2 cellular contexts compared by ENCODE assay signal in the genomic region with DNA sequence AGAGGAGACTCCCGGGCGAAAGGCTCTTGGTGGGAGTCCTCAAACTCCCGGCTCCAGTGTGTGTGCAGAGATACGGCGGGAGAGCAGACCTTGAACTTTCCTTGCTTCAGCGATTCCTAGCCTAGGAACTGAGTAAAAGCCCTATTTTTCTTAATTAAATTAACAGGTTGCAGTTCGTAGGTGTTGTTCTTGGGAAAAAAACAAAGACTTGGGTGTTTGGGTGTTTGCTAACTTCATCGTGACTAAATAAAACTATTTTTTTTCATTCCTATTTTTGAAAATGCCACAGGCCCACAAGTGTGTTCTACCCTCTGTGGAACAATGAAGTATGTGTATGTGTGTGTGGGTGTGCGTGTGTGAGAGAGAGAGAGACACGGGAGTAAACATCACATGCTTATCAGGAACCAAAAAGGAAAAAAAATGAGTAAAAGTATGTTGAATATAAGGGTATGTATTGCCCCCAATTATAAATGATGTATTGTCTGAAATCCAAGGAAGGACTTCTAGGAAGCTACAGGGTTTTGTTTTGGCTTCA.
A peak's percentile ranks its signal among the peaks of the same experiment; 100 is the strongest.
TF ChIP-seq lines count a peak whose summit lies in the region.

No MANE protein-coding gene starts in this region.

TF ChIP-seq in GM23338, 12 proteins besides CTCF, POLR2A, EP300 and RAD21 (continued from another document):
- TF ChIP-seq CREB1 (CRISPR knock-in tag; IDR thresholded peaks at IDR 0.05; ENCODE audit: low read depth): no peak
TF ChIP-seq in GM23338: peak in this region for 0.

TF ChIP-seq in HepG2, 621 proteins besides CTCF, POLR2A, EP300 and RAD21 (continued from another document and continues in another):
- TF ChIP-seq, protein P1, sequence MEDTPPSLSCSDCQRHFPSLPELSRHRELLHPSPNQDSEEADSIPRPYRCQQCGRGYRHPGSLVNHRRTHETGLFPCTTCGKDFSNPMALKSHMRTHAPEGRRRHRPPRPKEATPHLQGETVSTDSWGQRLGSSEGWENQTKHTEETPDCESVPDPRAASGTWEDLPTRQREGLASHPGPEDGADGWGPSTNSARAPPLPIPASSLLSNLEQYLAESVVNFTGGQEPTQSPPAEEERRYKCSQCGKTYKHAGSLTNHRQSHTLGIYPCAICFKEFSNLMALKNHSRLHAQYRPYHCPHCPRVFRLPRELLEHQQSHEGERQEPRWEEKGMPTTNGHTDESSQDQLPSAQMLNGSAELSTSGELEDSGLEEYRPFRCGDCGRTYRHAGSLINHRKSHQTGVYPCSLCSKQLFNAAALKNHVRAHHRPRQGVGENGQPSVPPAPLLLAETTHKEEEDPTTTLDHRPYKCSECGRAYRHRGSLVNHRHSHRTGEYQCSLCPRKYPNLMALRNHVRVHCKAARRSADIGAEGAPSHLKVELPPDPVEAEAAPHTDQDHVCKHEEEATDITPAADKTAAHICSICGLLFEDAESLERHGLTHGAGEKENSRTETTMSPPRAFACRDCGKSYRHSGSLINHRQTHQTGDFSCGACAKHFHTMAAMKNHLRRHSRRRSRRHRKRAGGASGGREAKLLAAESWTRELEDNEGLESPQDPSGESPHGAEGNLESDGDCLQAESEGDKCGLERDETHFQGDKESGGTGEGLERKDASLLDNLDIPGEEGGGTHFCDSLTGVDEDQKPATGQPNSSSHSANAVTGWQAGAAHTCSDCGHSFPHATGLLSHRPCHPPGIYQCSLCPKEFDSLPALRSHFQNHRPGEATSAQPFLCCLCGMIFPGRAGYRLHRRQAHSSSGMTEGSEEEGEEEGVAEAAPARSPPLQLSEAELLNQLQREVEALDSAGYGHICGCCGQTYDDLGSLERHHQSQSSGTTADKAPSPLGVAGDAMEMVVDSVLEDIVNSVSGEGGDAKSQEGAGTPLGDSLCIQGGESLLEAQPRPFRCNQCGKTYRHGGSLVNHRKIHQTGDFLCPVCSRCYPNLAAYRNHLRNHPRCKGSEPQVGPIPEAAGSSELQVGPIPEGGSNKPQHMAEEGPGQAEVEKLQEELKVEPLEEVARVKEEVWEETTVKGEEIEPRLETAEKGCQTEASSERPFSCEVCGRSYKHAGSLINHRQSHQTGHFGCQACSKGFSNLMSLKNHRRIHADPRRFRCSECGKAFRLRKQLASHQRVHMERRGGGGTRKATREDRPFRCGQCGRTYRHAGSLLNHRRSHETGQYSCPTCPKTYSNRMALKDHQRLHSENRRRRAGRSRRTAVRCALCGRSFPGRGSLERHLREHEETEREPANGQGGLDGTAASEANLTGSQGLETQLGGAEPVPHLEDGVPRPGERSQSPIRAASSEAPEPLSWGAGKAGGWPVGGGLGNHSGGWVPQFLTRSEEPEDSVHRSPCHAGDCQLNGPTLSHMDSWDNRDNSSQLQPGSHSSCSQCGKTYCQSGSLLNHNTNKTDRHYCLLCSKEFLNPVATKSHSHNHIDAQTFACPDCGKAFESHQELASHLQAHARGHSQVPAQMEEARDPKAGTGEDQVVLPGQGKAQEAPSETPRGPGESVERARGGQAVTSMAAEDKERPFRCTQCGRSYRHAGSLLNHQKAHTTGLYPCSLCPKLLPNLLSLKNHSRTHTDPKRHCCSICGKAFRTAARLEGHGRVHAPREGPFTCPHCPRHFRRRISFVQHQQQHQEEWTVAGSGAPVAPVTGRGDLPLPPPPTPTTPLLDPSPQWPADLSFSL (CRISPR knock-in tag; IDR thresholded peaks at IDR 0.05): peak; percentile 26; the same call in 1 of the 2 replicates
- TF ChIP-seq RARA (CRISPR knock-in tag; IDR thresholded peaks at IDR 0.05): 0 out of 2 replicates have a peak, but pooled peaks have one; percentile 2
- TF ChIP-seq PPARG (CRISPR knock-in tag; conservative IDR thresholded peaks at IDR 0.05): no peak
- TF ChIP-seq ATAD3A (CRISPR knock-in tag; IDR thresholded peaks at IDR 0.05): no peak
- TF ChIP-seq, protein P2, sequence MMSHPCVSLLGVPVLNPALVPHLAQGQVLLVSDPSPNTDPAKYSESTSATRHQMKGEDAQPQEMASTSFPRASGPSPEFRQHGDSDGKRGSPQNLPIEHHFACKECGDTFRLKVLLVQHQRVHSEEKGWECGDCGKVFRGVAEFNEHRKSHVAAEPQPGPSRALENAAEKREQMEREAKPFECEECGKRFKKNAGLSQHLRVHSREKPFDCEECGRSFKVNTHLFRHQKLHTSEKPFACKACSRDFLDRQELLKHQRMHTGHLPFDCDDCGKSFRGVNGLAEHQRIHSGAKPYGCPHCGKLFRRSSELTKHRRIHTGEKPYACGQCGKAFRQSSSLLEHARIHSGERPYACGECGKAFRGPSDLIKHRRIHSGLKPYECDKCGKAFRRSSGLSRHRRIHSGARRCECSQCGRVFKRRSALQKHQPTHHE (CRISPR knock-in tag; IDR thresholded peaks at IDR 0.05; ENCODE audit: borderline replicate concordance): no peak
- TF ChIP-seq ARID2 (CRISPR knock-in tag; IDR thresholded peaks at IDR 0.05; ENCODE audit: borderline replicate concordance): 0 out of 2 replicates have a peak, but pooled peaks have one; percentile 9
- TF ChIP-seq, protein P3, sequence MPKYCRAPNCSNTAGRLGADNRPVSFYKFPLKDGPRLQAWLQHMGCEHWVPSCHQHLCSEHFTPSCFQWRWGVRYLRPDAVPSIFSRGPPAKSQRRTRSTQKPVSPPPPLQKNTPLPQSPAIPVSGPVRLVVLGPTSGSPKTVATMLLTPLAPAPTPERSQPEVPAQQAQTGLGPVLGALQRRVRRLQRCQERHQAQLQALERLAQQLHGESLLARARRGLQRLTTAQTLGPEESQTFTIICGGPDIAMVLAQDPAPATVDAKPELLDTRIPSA (CRISPR knock-in tag; IDR thresholded peaks at IDR 0.05; ENCODE audit: borderline replicate concordance): 0 out of 2 replicates have a peak, but pooled peaks have one; percentile 23
- TF ChIP-seq STAT5B (CRISPR knock-in tag; IDR thresholded peaks at IDR 0.05): no peak
- TF ChIP-seq, protein P4, sequence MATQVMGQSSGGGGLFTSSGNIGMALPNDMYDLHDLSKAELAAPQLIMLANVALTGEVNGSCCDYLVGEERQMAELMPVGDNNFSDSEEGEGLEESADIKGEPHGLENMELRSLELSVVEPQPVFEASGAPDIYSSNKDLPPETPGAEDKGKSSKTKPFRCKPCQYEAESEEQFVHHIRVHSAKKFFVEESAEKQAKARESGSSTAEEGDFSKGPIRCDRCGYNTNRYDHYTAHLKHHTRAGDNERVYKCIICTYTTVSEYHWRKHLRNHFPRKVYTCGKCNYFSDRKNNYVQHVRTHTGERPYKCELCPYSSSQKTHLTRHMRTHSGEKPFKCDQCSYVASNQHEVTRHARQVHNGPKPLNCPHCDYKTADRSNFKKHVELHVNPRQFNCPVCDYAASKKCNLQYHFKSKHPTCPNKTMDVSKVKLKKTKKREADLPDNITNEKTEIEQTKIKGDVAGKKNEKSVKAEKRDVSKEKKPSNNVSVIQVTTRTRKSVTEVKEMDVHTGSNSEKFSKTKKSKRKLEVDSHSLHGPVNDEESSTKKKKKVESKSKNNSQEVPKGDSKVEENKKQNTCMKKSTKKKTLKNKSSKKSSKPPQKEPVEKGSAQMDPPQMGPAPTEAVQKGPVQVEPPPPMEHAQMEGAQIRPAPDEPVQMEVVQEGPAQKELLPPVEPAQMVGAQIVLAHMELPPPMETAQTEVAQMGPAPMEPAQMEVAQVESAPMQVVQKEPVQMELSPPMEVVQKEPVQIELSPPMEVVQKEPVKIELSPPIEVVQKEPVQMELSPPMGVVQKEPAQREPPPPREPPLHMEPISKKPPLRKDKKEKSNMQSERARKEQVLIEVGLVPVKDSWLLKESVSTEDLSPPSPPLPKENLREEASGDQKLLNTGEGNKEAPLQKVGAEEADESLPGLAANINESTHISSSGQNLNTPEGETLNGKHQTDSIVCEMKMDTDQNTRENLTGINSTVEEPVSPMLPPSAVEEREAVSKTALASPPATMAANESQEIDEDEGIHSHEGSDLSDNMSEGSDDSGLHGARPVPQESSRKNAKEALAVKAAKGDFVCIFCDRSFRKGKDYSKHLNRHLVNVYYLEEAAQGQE (IDR thresholded peaks at IDR 0.05; ENCODE audit: borderline replicate concordance in 1 of 2, low read depth in 1 of 2, low read length in 2 of 2): 0 out of 4 replicates have a peak, but pooled peaks of 1 of the 2 experiments have one; percentile 3
- TF ChIP-seq, protein P5, sequence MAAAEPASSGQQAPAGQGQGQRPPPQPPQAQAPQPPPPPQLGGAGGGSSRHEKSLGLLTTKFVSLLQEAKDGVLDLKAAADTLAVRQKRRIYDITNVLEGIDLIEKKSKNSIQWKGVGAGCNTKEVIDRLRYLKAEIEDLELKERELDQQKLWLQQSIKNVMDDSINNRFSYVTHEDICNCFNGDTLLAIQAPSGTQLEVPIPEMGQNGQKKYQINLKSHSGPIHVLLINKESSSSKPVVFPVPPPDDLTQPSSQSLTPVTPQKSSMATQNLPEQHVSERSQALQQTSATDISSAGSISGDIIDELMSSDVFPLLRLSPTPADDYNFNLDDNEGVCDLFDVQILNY (CRISPR knock-in tag; conservative IDR thresholded peaks at IDR 0.05): no peak
- TF ChIP-seq, protein P6, sequence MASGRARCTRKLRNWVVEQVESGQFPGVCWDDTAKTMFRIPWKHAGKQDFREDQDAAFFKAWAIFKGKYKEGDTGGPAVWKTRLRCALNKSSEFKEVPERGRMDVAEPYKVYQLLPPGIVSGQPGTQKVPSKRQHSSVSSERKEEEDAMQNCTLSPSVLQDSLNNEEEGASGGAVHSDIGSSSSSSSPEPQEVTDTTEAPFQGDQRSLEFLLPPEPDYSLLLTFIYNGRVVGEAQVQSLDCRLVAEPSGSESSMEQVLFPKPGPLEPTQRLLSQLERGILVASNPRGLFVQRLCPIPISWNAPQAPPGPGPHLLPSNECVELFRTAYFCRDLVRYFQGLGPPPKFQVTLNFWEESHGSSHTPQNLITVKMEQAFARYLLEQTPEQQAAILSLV (CRISPR knock-in tag; IDR thresholded peaks at IDR 0.05; ENCODE audit: borderline replicate concordance): no peak
- 0 out of 2 replicates have a peak, but pooled peaks have one; percentile 10 for TF ChIP-seq KMT2A (CRISPR knock-in tag; IDR thresholded peaks at IDR 0.05)
- 0 out of 2 replicates have a peak, but pooled peaks have one; percentile 47 for TF ChIP-seq SSRP1 (CRISPR knock-in tag; IDR thresholded peaks at IDR 0.05)
- TF ChIP-seq, protein P7, sequence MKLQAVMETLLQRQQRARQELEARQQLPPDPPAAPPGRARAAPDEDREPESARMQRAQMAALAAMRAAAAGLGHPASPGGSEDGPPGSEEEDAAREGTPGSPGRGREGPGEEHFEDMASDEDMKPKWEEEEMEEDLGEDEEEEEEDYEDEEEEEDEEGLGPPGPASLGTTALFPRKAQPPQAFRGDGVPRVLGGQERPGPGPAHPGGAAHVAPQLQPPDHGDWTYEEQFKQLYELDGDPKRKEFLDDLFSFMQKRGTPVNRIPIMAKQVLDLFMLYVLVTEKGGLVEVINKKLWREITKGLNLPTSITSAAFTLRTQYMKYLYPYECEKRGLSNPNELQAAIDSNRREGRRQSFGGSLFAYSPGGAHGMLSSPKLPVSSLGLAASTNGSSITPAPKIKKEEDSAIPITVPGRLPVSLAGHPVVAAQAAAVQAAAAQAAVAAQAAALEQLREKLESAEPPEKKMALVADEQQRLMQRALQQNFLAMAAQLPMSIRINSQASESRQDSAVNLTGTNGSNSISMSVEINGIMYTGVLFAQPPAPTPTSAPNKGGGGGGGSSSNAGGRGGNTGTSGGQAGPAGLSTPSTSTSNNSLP (IDR thresholded peaks at IDR 0.05; ENCODE audit: low read depth, low read length): no peak
- no peak for TF ChIP-seq FOXJ3 (CRISPR knock-in tag; IDR thresholded peaks at IDR 0.05; ENCODE audit: borderline replicate concordance)
- no peak for TF ChIP-seq GFI1 (CRISPR knock-in tag; IDR thresholded peaks at IDR 0.05; ENCODE audit: borderline replicate concordance)
- TF ChIP-seq FOXP1 (IDR thresholded peaks at IDR 0.05): 0 out of 2 replicates have a peak, but pooled peaks have one; percentile 14
- no peak for TF ChIP-seq FOXP1 (CRISPR knock-in tag; IDR thresholded peaks at IDR 0.05)
- 0 out of 2 replicates have a peak, but pooled peaks have one; percentile 15 for TF ChIP-seq ETV5 (CRISPR knock-in tag; IDR thresholded peaks at IDR 0.05; ENCODE audit: borderline replicate concordance)
- TF ChIP-seq, protein P8, sequence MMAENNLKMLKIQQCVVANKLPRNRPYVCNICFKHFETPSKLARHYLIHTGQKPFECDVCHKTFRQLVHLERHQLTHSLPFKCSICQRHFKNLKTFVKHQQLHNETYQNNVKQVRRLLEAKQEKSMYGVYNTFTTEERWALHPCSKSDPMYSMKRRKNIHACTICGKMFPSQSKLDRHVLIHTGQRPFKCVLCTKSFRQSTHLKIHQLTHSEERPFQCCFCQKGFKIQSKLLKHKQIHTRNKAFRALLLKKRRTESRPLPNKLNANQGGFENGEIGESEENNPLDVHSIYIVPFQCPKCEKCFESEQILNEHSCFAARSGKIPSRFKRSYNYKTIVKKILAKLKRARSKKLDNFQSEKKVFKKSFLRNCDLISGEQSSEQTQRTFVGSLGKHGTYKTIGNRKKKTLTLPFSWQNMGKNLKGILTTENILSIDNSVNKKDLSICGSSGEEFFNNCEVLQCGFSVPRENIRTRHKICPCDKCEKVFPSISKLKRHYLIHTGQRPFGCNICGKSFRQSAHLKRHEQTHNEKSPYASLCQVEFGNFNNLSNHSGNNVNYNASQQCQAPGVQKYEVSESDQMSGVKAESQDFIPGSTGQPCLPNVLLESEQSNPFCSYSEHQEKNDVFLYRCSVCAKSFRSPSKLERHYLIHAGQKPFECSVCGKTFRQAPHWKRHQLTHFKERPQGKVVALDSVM (CRISPR knock-in tag; IDR thresholded peaks at IDR 0.05): 0 out of 2 replicates have a peak, but pooled peaks have one; percentile 14
- peak; percentile 75; the same call in 1 of the 2 replicates for TF ChIP-seq ZNF446 (CRISPR knock-in tag; IDR thresholded peaks at IDR 0.05)
- TF ChIP-seq BHLHE40 (IDR thresholded peaks at IDR 0.05; ENCODE audit: low read length): peak; percentile 46; the same call in 1 of the 2 replicates
- no peak for TF ChIP-seq FOXA1 (IDR thresholded peaks at IDR 0.05)
- peak; percentile 41 for TF ChIP-seq FOXA1 (CRISPR knock-in tag; IDR thresholded peaks at IDR 0.05)
- TF ChIP-seq, protein P9, sequence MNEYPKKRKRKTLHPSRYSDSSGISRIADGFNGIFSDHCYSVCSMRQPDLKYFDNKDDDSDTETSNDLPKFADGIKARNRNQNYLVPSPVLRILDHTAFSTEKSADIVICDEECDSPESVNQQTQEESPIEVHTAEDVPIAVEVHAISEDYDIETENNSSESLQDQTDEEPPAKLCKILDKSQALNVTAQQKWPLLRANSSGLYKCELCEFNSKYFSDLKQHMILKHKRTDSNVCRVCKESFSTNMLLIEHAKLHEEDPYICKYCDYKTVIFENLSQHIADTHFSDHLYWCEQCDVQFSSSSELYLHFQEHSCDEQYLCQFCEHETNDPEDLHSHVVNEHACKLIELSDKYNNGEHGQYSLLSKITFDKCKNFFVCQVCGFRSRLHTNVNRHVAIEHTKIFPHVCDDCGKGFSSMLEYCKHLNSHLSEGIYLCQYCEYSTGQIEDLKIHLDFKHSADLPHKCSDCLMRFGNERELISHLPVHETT (CRISPR knock-in tag; conservative IDR thresholded peaks at IDR 0.05): 0 out of 2 replicates have a peak, but pooled peaks have one; percentile 25
- TF ChIP-seq ZNF138 (CRISPR knock-in tag; IDR thresholded peaks at IDR 0.05; ENCODE audit: low read depth): 0 out of 2 replicates have a peak, but pooled peaks have one; percentile 12
- 0 out of 2 replicates have a peak, but pooled peaks have one; percentile 28 for TF ChIP-seq TGIF2 (CRISPR knock-in tag; IDR thresholded peaks at IDR 0.05)
- no peak for TF ChIP-seq MTF1 (CRISPR knock-in tag; IDR thresholded peaks at IDR 0.05)
